Comparison of ENCODE assay signal across 25 cellular contexts in the genomic region with DNA sequence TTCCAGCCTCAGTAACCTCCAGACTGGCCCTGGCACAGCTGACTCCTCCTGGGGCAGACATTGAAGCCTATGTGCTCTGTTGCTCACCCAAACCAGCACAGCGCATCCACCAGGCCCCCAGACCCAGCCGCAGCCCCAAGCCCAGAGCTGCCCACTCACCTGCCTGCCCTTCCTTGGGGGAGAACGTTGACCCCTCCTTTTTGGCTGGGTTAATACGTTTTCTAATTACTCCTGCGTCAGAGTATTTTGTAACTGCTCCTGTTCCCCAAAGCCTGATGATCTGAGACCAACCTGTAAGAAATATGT.
DNase-seq lines count a peak whose midpoint lies in the region; ATAC-seq, FAIRE-seq and TF ChIP-seq lines count a peak whose summit lies in the region.
"Had no signal": no experiment of that assay in that cellular context is flagged by ENCODE, and none has a peak within 500 bp of the region (broad histone marks: within the 10 kb centered on the region; RNA-seq: fewer than 3 reads in every experiment).

No MANE protein-coding gene starts in this region.

- H2AFZ ChIP-seq in SK-N-SH (ENCODE audit: low read depth), result no peak overlapping the region

- H3K27ac ChIP-seq in BLaER1, result no peak overlapping the region
- peak overlapping the region; percentile 32 to 75 (median 52) for H3K27ac ChIP-seq in body of pancreas
- H3K27ac ChIP-seq in pancreas, result peak overlapping the region in 3 of 4 donors; percentile 41 to 66 (median 66)
- H3K27ac ChIP-seq in SK-N-SH (ENCODE audit: low read depth in 2 of 2, low read length in 1 of 2), result no peak overlapping the region
- H3K27ac ChIP-seq: 22Rv1, SJSA1 had no signal

- H3K9me2 ChIP-seq in SK-N-SH, result no peaks in the 10 kb centered on the region

- no peak for TF ChIP-seq EP300 in SK-N-SH (IDR thresholded peaks at IDR 0.05; ENCODE audit: borderline replicate concordance in 1 of 2, low read depth in 1 of 2, low read length in 1 of 2)

- TF ChIP-seq POLR2A in body of pancreas (IDR thresholded peaks at IDR 0.05), result no peak

- H4K20me1 ChIP-seq in BLaER1, result no peaks in the 10 kb centered on the region
- H4K20me1 ChIP-seq in SK-N-SH (ENCODE audit: insufficient read depth), result no peaks in the 10 kb centered on the region

- no peaks in the 10 kb centered on the region for H3K27me3 ChIP-seq in BLaER1
- no peaks in the 10 kb centered on the region for H3K27me3 ChIP-seq in body of pancreas
- H3K27me3 ChIP-seq in pancreas, result no peaks in the 10 kb centered on the region
- no peaks in the 10 kb centered on the region for H3K27me3 ChIP-seq in SK-N-SH (ENCODE audit: insufficient read depth)
- H3K27me3 ChIP-seq: MG63, SJSA1 had no signal

- no peak overlapping the region for H3K9ac ChIP-seq in BLaER1
- no peak overlapping the region for H3K9ac ChIP-seq in SK-N-SH

- DNase-seq in body of pancreas (no peak), epithelial cell of proximal tubule (ENCODE audit: low read depth) (no peak), pancreas (no peak), anterior cingulate cortex (lab: John Stamatoyannopoulos, UW) (no peak), kidney glomerular epithelial cell (lab: John Stamatoyannopoulos, UW) (no peak), SK-N-SH (no peak)
- DNase-seq: CD4-positive, alpha-beta memory T cell; COR-L47; HFFc6; IMR-90; KG1; MG63; NCI-H1105 treated with DMSO at 0.1 percent for 48 hours; NCI-H146; NCI-H1930; NCI-H510A; NCI-H69; Right ventricle myocardium superior; RPMI8226 had no signal

- 70 to 82% methylated on average over 5 of the region's 5 CpGs for WGBS in body of pancreas, 2 donors
- 68 to 75% methylated on average over 5 of the region's 5 CpGs for WGBS in pancreas, 2 donors
- 84% methylated on average over 5 of the region's 5 CpGs for WGBS in SK-N-SH (ENCODE audit: low lambda C conversion rate)

- no peak for FAIRE-seq in pancreas (lab: Jason Lieb, UNC)
- FAIRE-seq: G401.6, HTR-8/SVneo had no signal

- H3K4me2 ChIP-seq in BLaER1, result peak overlapping the region; percentile 59; the same call in 1 of the 2 replicates
- H3K4me2 ChIP-seq in SK-N-SH, result no peak overlapping the region

- CTCF ChIA-PET in SK-N-SH (lab: Yijun Ruan, JAX), result interaction anchor here (0.5 kb wide), 1 partner anchor 633 kb away, joined by 5 read pairs; no protein-coding TSS in a partner anchor

- H3K4me3 ChIP-seq in BLaER1 (no peak overlapping the region), body of pancreas (no peak overlapping the region), epithelial cell of proximal tubule (ENCODE audit: low read depth, low read length) (peak overlapping the region; percentile 38), pancreas (no peak overlapping the region), SK-N-SH (ENCODE audit: low read depth in 2 of 2, low read length in 1 of 2) (no peak overlapping the region)
- H3K4me3 ChIP-seq: HAP-1, MG63, SJSA1 had no signal

- TF ChIP-seq CTCF in body of pancreas (IDR thresholded peaks at IDR 0.05), result no peak
- TF ChIP-seq CTCF in epithelial cell of proximal tubule (conservative IDR thresholded peaks at IDR 0.05; ENCODE audit: low read depth, low read length), result no peak
- no peak for TF ChIP-seq CTCF in pancreas (IDR thresholded peaks at IDR 0.05)
- no peak for TF ChIP-seq CTCF in SK-N-SH (IDR thresholded peaks at IDR 0.05)

- H3K4me1 ChIP-seq in BLaER1 (peaks cover 32% of the 10 kb centered on the region), body of pancreas (peaks cover 6% of the 10 kb centered on the region), pancreas (no peaks in the 10 kb centered on the region), SK-N-SH (ENCODE audit: control insufficient read depth in 1 of 2, insufficient read depth in 2 of 2, low read depth in 1 of 2, low read length in 1 of 2) (no peaks in the 10 kb centered on the region)
- H3K4me1 ChIP-seq: HAP-1, SJSA1 had no signal

- no peaks in the 10 kb centered on the region for H3F3A ChIP-seq in SK-N-SH (replicated peaks; ENCODE audit: insufficient read depth)

- no peaks in the 10 kb centered on the region for H3K36me3 ChIP-seq in BLaER1
- H3K36me3 ChIP-seq in body of pancreas (replicated peaks in 1 of 2; ENCODE audit: insufficient read depth in 1 of 2, low read depth in 2 of 2), result peaks cover 6 to 10% of the 10 kb centered on the region in 2 donors
- H3K36me3 ChIP-seq in pancreas, result peaks cover 0 to 10% (median 6%) of the 10 kb centered on the region in 3 donors
- H3K36me3 ChIP-seq in SK-N-SH (replicated peaks in 1 of 2; ENCODE audit: control insufficient read depth in 1 of 2, insufficient read depth in 2 of 2, low read length in 1 of 2), result peaks cover 20 to 50% of the 10 kb centered on the region in 2 experiments
- H3K36me3 ChIP-seq: HAP-1, MG63 had no signal

- POLR2A ChIA-PET in SK-N-SH (lab: Yijun Ruan, JAX), result no interaction called here

- ATAC-seq in body of pancreas (peak; percentile 31), pancreas (peak in 1 of 4 donors; percentile 21)

- H3K9me3 ChIP-seq in BLaER1, result no peaks in the 10 kb centered on the region
- no peaks in the 10 kb centered on the region for H3K9me3 ChIP-seq in body of pancreas
- H3K9me3 ChIP-seq in pancreas, result no peaks in the 10 kb centered on the region
- no peaks in the 10 kb centered on the region for H3K9me3 ChIP-seq in SK-N-SH
- H3K9me3 ChIP-seq: HAP-1, MG63, SJSA1 had no signal

- intact Hi-C loops in body of pancreas (cut with DNase I) (no loop called here), pancreas (cut with DNase I) (no loop called here)

- no peak for TF ChIP-seq RAD21 in SK-N-SH (IDR thresholded peaks at IDR 0.05; ENCODE audit: low read length)

- H3K79me2 ChIP-seq in SK-N-SH (ENCODE audit: insufficient read depth), result no peaks in the 10 kb centered on the region

TF ChIP-seq in SK-N-SH, 30 proteins besides CTCF, POLR2A, EP300 and RAD21:
- no peak for TF ChIP-seq POLR2AphosphoS5 (IDR thresholded peaks at IDR 0.05; ENCODE audit: low read depth, low read length)
- no peak for TF ChIP-seq RCOR1 (IDR thresholded peaks at IDR 0.05; ENCODE audit: low read length)

Comparison
In these comparisons a context has a peak if more than half of its experiments do, and no peak if none do; other contexts are left out.
1. H3K27ac ChIP-seq: peak in body of pancreas (4 of 4) and pancreas (3 of 4); none in BLaER1 (single experiment) and SK-N-SH (0 of 2).